21 cellular contexts compared by ENCODE assay signal in genomic region chr6:93123585-93123984, GRCh38.
DNase-seq lines count a peak whose midpoint lies in the region; ATAC-seq lines count a peak whose summit lies in the region.
"Had no signal": no experiment of that assay in that cellular context is flagged by ENCODE, and none has a peak within 500 bp of the region (broad histone marks: within the 10 kb centered on the region; RNA-seq: fewer than 3 reads in every experiment).

No MANE protein-coding gene starts in this region.

- DNase-seq in OCI-M1 (lab: John Stamatoyannopoulos, UW) (peak; percentile 46), iPS DF 6.9 (ENCODE audit: low read depth, low spot score) (peak; percentile 9), NCI-H226 (no peak), COLO668 (lab: John Stamatoyannopoulos, UW; ENCODE audit: unreplicated experiment) (no peak)
- no peak for DNase-seq in activated CD4-positive, alpha-beta T cell treated with anti-CD3 and anti-CD28 coated beads, Interleukin-2, amount 50 U/mL, for 4 hours
- DNase-seq in stimulated activated CD8-positive, alpha-beta memory T cell treated with anti-CD3 and anti-CD28 coated beads, Interleukin-4, amount 100 ng/mL, for 48 hours: no peak
- DNase-seq: Caco-2; CD4-positive, CD25-positive, alpha-beta regulatory T cell; DMS 273 treated with DMSO at 0.1 percent for 48 hours; DMS79 treated with DMSO at 0.1 percent for 48 hours; IMR-90; NCI-H1105; NCI-H146; NCI-H2029 treated with DMSO at 0.1 percent for 48 hours; NCI-H345; NCI-H524 treated with DMSO at 0.1 percent for 48 hours; NCI-H82; Right ventricle myocardium superior had no signal

- no CpG with 5 or more reads among the region's 2 CpGs for WGBS in iPS DF 6.9 (ENCODE audit: insufficient coverage, insufficient read length)

- H3K4me3 ChIP-seq in iPS DF 6.9 (ENCODE audit: low read length): no peak overlapping the region

- H3K4me1 ChIP-seq in iPS DF 6.9 (ENCODE audit: control insufficient read depth, insufficient read depth, low read length): no peaks in the 10 kb centered on the region; the same call in 1 of the 2 replicates
- H3K4me1 ChIP-seq: Caco-2 had no signal

- no peaks in the 10 kb centered on the region for H3K36me3 ChIP-seq in iPS DF 6.9 (ENCODE audit: control insufficient read depth, insufficient read depth, low read length)

- no peak overlapping the region for H3K27ac ChIP-seq in iPS DF 6.9 (ENCODE audit: low read length)
- H3K27ac ChIP-seq: HL-60, KMS-11 had no signal

- H3K27me3 ChIP-seq in iPS DF 6.9 (ENCODE audit: control insufficient read depth, insufficient read depth, low read length): no peaks in the 10 kb centered on the region

- ATAC-seq in HG03342 (IDR thresholded peaks at IDR 0.05; ENCODE audit: unreplicated experiment): peak; percentile 64

- H3K9me3 ChIP-seq in iPS DF 6.9 (ENCODE audit: control insufficient read depth, insufficient read depth, low read length): no peaks in the 10 kb centered on the region
- H3K9me3 ChIP-seq: Caco-2 had no signal

Comparison
In these comparisons a context has a peak if more than half of its experiments do, and no peak if none do; other contexts are left out.
1. DNase-seq: peak in OCI-M1 (single experiment) and iPS DF 6.9 (single experiment); none in activated CD4-positive, alpha-beta T cell treated with anti-CD3 and anti-CD28 coated beads, Interleukin-2, amount 50 U/mL, for 4 hours (0 of 2), NCI-H226 (single experiment), stimulated activated CD8-positive, alpha-beta memory T cell treated with anti-CD3 and anti-CD28 coated beads, Interleukin-4, amount 100 ng/mL, for 48 hours (single experiment) and COLO668 (single experiment).